Comparison of ENCODE assay signal across 21 cellular contexts in genomic region chr1:31004231-31004621, GRCh38.
DNase-seq lines count a peak whose midpoint lies in the region; ATAC-seq, FAIRE-seq and TF ChIP-seq lines count a peak whose summit lies in the region.
"Had no signal": no experiment of that assay in that cellular context is flagged by ENCODE, and none has a peak within 500 bp of the region (broad histone marks: within the 10 kb centered on the region; RNA-seq: fewer than 3 reads in every experiment).

No MANE protein-coding gene starts in this region.

- TF ChIP-seq CTCF in kidney epithelial cell (IDR thresholded peaks at IDR 0.05; ENCODE audit: insufficient read depth, low read length, poor library complexity, severe bottlenecking), result no peak

- no peak for DNase-seq in activated naive CD4-positive, alpha-beta T cell treated with anti-CD3 and anti-CD28 coated beads, Interleukin-2, amount 50 U/mL, for 72 hours (ENCODE audit: low spot score in 2 of 2)
- no peak for DNase-seq in activated naive CD4-positive, alpha-beta T cell treated with Interleukin-2 at 50 U/mL for 16 hours
- DNase-seq in RCC 7860 (ENCODE audit: low spot score) (peak; percentile 15), kidney epithelial cell (ENCODE audit: low read depth) (peak; percentile 23), NCI-H2227 treated with DMSO at 0.1 percent for 48 hours (lab: John Stamatoyannopoulos, UW) (no peak), islet precursor cell (no peak), RKO (ENCODE audit: low spot score) (no peak)
- DNase-seq: activated CD4-positive, alpha-beta T cell treated with anti-CD3 and anti-CD28 coated beads, Interleukin-2, amount 10 ng/mL, durations not matched to agents 24 days and 14 days; DMS53; heart right ventricle; Kasumi-1; mesendoderm; NCI-H526; stimulated activated CD4-positive, alpha-beta T cell treated with anti-CD3 and anti-CD28 coated beads, Interleukin-12 subunit alpha, Interleukin-12 subunit beta, amount 100 ng/mL, for 4 hours; stimulated activated CD8-positive, alpha-beta memory T cell treated with anti-CD3 and anti-CD28 coated beads, Interleukin-4, amount 100 ng/mL, for 48 hours had no signal

- H3K36me3 ChIP-seq in kidney epithelial cell (ENCODE audit: control insufficient read depth, insufficient read depth, low read length), result no peaks in the 10 kb centered on the region

- peak overlapping the region; percentile 8 to 50 for H3K27ac Mint-ChIP-seq in activated naive CD4-positive, alpha-beta T cell treated with anti-CD3 and anti-CD28 coated beads, Interleukin-2, amount 50 U/mL, for 72 hours
- H3K27ac Mint-ChIP-seq in stimulated activated memory B cell treated with anti-CD40 and anti-IgM and Interleukin-4, amounts not matched to agents 10 μg/mL and 1 μg/mL and 100 μg/mL, for 72 hours, result peak overlapping the region; percentile 43
- H3K27ac Mint-ChIP-seq: activated CD4-positive, alpha-beta T cell treated with anti-CD3 and anti-CD28 coated beads, Interleukin-2, amount 10 ng/mL, durations not matched to agents 24 days and 14 days; GM23338 had no signal

- H3K9me3 Mint-ChIP-seq in activated naive CD4-positive, alpha-beta T cell treated with anti-CD3 and anti-CD28 coated beads, Interleukin-2, amount 50 U/mL, for 72 hours, result no peaks in the 10 kb centered on the region
- peaks cover 2% of the 10 kb centered on the region for H3K9me3 Mint-ChIP-seq in stimulated activated memory B cell treated with anti-CD40 and anti-IgM and Interleukin-4, amounts not matched to agents 10 μg/mL and 1 μg/mL and 100 μg/mL, for 72 hours
- H3K9me3 Mint-ChIP-seq: activated CD4-positive, alpha-beta T cell treated with anti-CD3 and anti-CD28 coated beads, Interleukin-2, amount 10 ng/mL, durations not matched to agents 24 days and 14 days; activated naive CD4-positive, alpha-beta T cell treated with anti-CD3 and anti-CD28 coated beads, Interleukin-2, amount 50 U/mL, for 24 hours; GM23338; neural crest cell had no signal

- peaks cover 30% of the 10 kb centered on the region for H3K4me1 Mint-ChIP-seq in stimulated activated memory B cell treated with anti-CD40 and anti-IgM and Interleukin-4, amounts not matched to agents 10 μg/mL and 1 μg/mL and 100 μg/mL, for 72 hours

- H3K27me3 ChIP-seq in kidney epithelial cell (ENCODE audit: control insufficient read depth, insufficient read depth, low read length), result no peaks in the 10 kb centered on the region
- H3K27me3 ChIP-seq: heart right ventricle, suprapubic skin had no signal

- peaks cover 0 to 23% of the 10 kb centered on the region in 2 donors for H3K36me3 Mint-ChIP-seq in activated naive CD4-positive, alpha-beta T cell treated with anti-CD3 and anti-CD28 coated beads, Interleukin-2, amount 50 U/mL, for 72 hours
- peaks cover 44% of the 10 kb centered on the region for H3K36me3 Mint-ChIP-seq in stimulated activated memory B cell treated with anti-CD40 and anti-IgM and Interleukin-4, amounts not matched to agents 10 μg/mL and 1 μg/mL and 100 μg/mL, for 72 hours

- ATAC-seq in activated naive CD4-positive, alpha-beta T cell treated with anti-CD3 and anti-CD28 coated beads, Interleukin-2, amount 50 U/mL, for 72 hours, result no peak
- ATAC-seq in stimulated activated memory B cell treated with anti-CD40 and anti-IgM and Interleukin-4, amounts not matched to agents 10 μg/mL and 1 μg/mL and 100 μg/mL, for 72 hours, result no peak
- ATAC-seq: GM23338, heart right ventricle had no signal

- no peak overlapping the region for H3K4me3 ChIP-seq in kidney epithelial cell (ENCODE audit: low read depth, low read length)
- H3K4me3 ChIP-seq: GM23338, heart right ventricle, suprapubic skin had no signal

- FAIRE-seq in RCC 7860 (lab: Jason Lieb, UNC), result peak; percentile 79
- FAIRE-seq: colon had no signal

- no peaks in the 10 kb centered on the region for H3K27me3 Mint-ChIP-seq in stimulated activated memory B cell treated with anti-CD40 and anti-IgM and Interleukin-4, amounts not matched to agents 10 μg/mL and 1 μg/mL and 100 μg/mL, for 72 hours
- H3K27me3 Mint-ChIP-seq: activated CD4-positive, alpha-beta T cell treated with anti-CD3 and anti-CD28 coated beads, Interleukin-2, amount 10 ng/mL, durations not matched to agents 24 days and 14 days; activated naive CD4-positive, alpha-beta T cell treated with anti-CD3 and anti-CD28 coated beads, Interleukin-2, amount 50 U/mL, for 24 hours had no signal

- no peak overlapping the region for H3K4me3 Mint-ChIP-seq in stimulated activated memory B cell treated with anti-CD40 and anti-IgM and Interleukin-4, amounts not matched to agents 10 μg/mL and 1 μg/mL and 100 μg/mL, for 72 hours
- H3K4me3 Mint-ChIP-seq: activated CD4-positive, alpha-beta T cell treated with anti-CD3 and anti-CD28 coated beads, Interleukin-2, amount 10 ng/mL, durations not matched to agents 24 days and 14 days; activated naive CD4-positive, alpha-beta T cell treated with anti-CD3 and anti-CD28 coated beads, Interleukin-2, amount 50 U/mL, for 24 hours; GM23338; neural crest cell had no signal

Comparison
In these comparisons a context has a peak if more than half of its experiments do, and no peak if none do; other contexts are left out.
1. DNase-seq: peak in RCC 7860 (single experiment) and kidney epithelial cell (single experiment); none in activated naive CD4-positive, alpha-beta T cell treated with anti-CD3 and anti-CD28 coated beads, Interleukin-2, amount 50 U/mL, for 72 hours (0 of 2), activated naive CD4-positive, alpha-beta T cell treated with Interleukin-2 at 50 U/mL for 16 hours (single experiment), NCI-H2227 treated with DMSO at 0.1 percent for 48 hours (single experiment), islet precursor cell (single experiment) and RKO (single experiment).